Comparison of ENCODE assay signal across 1 cellular context in genomic region chrY:8128578-8128977, GRCh38.
TF ChIP-seq lines count a peak whose summit lies in the region.

No MANE protein-coding gene starts in this region.

TF ChIP-seq in GM23338, 12 proteins besides CTCF, POLR2A, EP300 and RAD21 (continued from another document):
- TF ChIP-seq ZNF462 (CRISPR knock-in tag; IDR thresholded peaks at IDR 0.05), result no peak
- TF ChIP-seq EZH2 (IDR thresholded peaks at IDR 0.05; ENCODE audit: low read depth, unreplicated experiment), result no peak
- TF ChIP-seq POLR2AphosphoS5 (IDR thresholded peaks at IDR 0.05; ENCODE audit: low read depth), result no peak
- TF ChIP-seq ETS1 (IDR thresholded peaks at IDR 0.05), result no peak
- TF ChIP-seq NANOG (IDR thresholded peaks at IDR 0.05; ENCODE audit: borderline replicate concordance), result no peak
TF ChIP-seq in GM23338: peak in this region for 0.
